ENCODE assay signal across 8 cellular contexts in genomic region chr18:8704361-8705279, GRCh38. TPM values are rescaled to one million over a fixed set of nuclear protein-coding genes. Genes with fewer than 3 reads are reported as not detected.
A peak's percentile ranks its signal among the peaks of the same experiment; 100 is the strongest.
DNase-seq lines count a peak whose midpoint lies in the region; ATAC-seq and TF ChIP-seq lines count a peak whose summit lies in the region.

No MANE protein-coding gene starts in this region.

- ATAC-seq in HG03378 (IDR thresholded peaks at IDR 0.05; ENCODE audit: unreplicated experiment) (peak; percentile 69), left colon (peak; percentile 91)

- intact Hi-C loops in left colon (cut with DNase I, micrococcal nuclease): no loop called here

- peak overlapping the region; percentile 92 for H3K27ac ChIP-seq in cingulate gyrus (ENCODE audit: low read depth, low read length)

- DNase-seq in AG09319 (ENCODE audit: extremely low read depth, low read depth) (peak; percentile 87), GM19238 (ENCODE audit: insufficient read length, low spot score) (peak; percentile 94), NCI-H446 treated with DMSO at 0.1 percent for 48 hours (lab: John Stamatoyannopoulos, UW) (peak; percentile 56), left colon (peak; percentile 81 to 86)
- peak; percentile 86 to 88 for DNase-seq in activated CD4-positive, alpha-beta T cell treated with anti-CD3 and anti-CD28 coated beads for 4 hours
- DNase-seq in stimulated activated CD4-positive, alpha-beta T cell treated with anti-CD3 and anti-CD28 coated beads, Interleukin-1b, Interleukin-23, amount 100 ng/mL, for 24 hours (ENCODE audit: low read depth in 4 of 4, low spot score in 1 of 4): peak; percentile 60 to 84 (median 78)

- no peak for TF ChIP-seq CTCF in AG09319 (IDR thresholded peaks at IDR 0.05; ENCODE audit: low read depth, low read length)

RNA-seq across cellular contexts. Expression of gene MTCL1, which starts 0.7 kb away (rescaled TPM):
- total RNA-seq in left colon: 10 to 100 TPM in 1 of 2 donors, 1 to 10 TPM in 1; 4.1 to 17.2 TPM

Comparison
In these comparisons a context has a peak if more than half of its experiments do, and no peak if none do; other contexts are left out.
1. Peak in every context shown above with its lines: DNase-seq, ATAC-seq and H3K27ac ChIP-seq.